7 cellular contexts compared by ENCODE assay signal in genomic region chr17:30560117-30561026, GRCh38.
DNase-seq lines count a peak whose midpoint lies in the region; ATAC-seq and TF ChIP-seq lines count a peak whose summit lies in the region.
"Not testable (repeated sequence)": the region's sequence is repeated elsewhere in the genome, so short reads cannot be mapped to it uniquely, and the experiment has no call there.

No MANE protein-coding gene starts in this region.

- H3K27me3 Mint-ChIP-seq in activated CD4-positive, alpha-beta memory T cell treated with anti-CD3 and anti-CD28 coated beads, Interleukin-2, amount 10 ng/mL, durations not matched to agents 7 days and 5 days, result peaks cover 12% of the 10 kb centered on the region

- H3K36me3 Mint-ChIP-seq in activated CD4-positive, alpha-beta memory T cell treated with anti-CD3 and anti-CD28 coated beads, Interleukin-2, amount 10 ng/mL, durations not matched to agents 7 days and 5 days (ENCODE audit: low read depth), result not testable (repeated sequence)

- peak overlapping the region; percentile 48 for H4K91ac ChIP-seq in trophoblast cell (ENCODE audit: low read depth, low read length)

- not testable (repeated sequence) for H4K8ac ChIP-seq in trophoblast cell (ENCODE audit: low read depth, low read length)

- H3K27me3 ChIP-seq in trophoblast cell (ENCODE audit: insufficient read depth, low read length); upper lobe of right lung: not testable (repeated sequence)

- DNase-seq in activated CD4-positive, alpha-beta memory T cell treated with anti-CD3 and anti-CD28 coated beads, Interleukin-2, amount 10 ng/mL, durations not matched to agents 7 days and 5 days, result peak; percentile 9
- DNase-seq in activated T-cell treated with anti-CD3 and anti-CD28 coated beads, Interleukin-2, amount 50 U/mL, for 48 hours, result peak; percentile 12 to 17
- DNase-seq in coronary artery (ENCODE audit: low spot score) (peak; percentile 63), islet precursor cell (peak; percentile 41), mesenteric fat pad (ENCODE audit: low spot score) (peak; percentile 59), upper lobe of right lung (peak; percentile 52)
- not testable (repeated sequence) for DNase-seq in trophoblast cell

- not testable (repeated sequence) for H2BK12ac ChIP-seq in trophoblast cell (ENCODE audit: low read length)

- H3K79me2 ChIP-seq in trophoblast cell (ENCODE audit: control insufficient read depth, insufficient read depth, low read length, poor library complexity), result not testable (repeated sequence)

- not testable (repeated sequence) for H2AFZ ChIP-seq in trophoblast cell (ENCODE audit: insufficient read depth, low read length, poor library complexity)

- H3K4me1 Mint-ChIP-seq in activated CD4-positive, alpha-beta memory T cell treated with anti-CD3 and anti-CD28 coated beads, Interleukin-2, amount 10 ng/mL, durations not matched to agents 7 days and 5 days, result not testable (repeated sequence)

- POLR2A ChIA-PET in activated CD4-positive, alpha-beta memory T cell treated with anti-CD3 and anti-CD28 coated beads, Interleukin-2, amount 10 ng/mL, durations not matched to agents 7 days and 5 days (lab: Charles Lee), result not testable (repeated sequence)

- H3K4me3 Mint-ChIP-seq in activated CD4-positive, alpha-beta memory T cell treated with anti-CD3 and anti-CD28 coated beads, Interleukin-2, amount 10 ng/mL, durations not matched to agents 7 days and 5 days, result not testable (repeated sequence)

- peaks cover 15% of the 10 kb centered on the region for H3K79me1 ChIP-seq in trophoblast cell (ENCODE audit: low read length)

- H3K4me1 ChIP-seq in trophoblast cell (ENCODE audit: control insufficient read depth in 1 of 2, insufficient read depth in 2 of 2, low read length in 2 of 2), result peaks cover 14 to 19% of the 10 kb centered on the region in 2 experiments
- H3K4me1 ChIP-seq in upper lobe of right lung, result not testable (repeated sequence)

- not testable (repeated sequence) for TF ChIP-seq CTCF in coronary artery (IDR thresholded peaks at IDR 0.05); upper lobe of right lung (IDR thresholded peaks at IDR 0.05)

- not testable (repeated sequence) for H2AK5ac ChIP-seq in trophoblast cell (ENCODE audit: low read length)

- no CpG with 5 or more reads among the region's 8 CpGs for WGBS in trophoblast cell (ENCODE audit: extremely low coverage, insufficient coverage, insufficient read length)

- H3K27ac ChIP-seq in coronary artery; trophoblast cell (ENCODE audit: low read depth, low read length); upper lobe of right lung: not testable (repeated sequence)

- not testable (repeated sequence) for H3K9ac ChIP-seq in trophoblast cell (ENCODE audit: low read length)

- H3K4me2 ChIP-seq in trophoblast cell (ENCODE audit: low read length), result not testable (repeated sequence)

- H2BK120ac ChIP-seq in trophoblast cell (ENCODE audit: insufficient read depth, low read length, poor library complexity), result peak overlapping the region; percentile 18

- H3K18ac ChIP-seq in trophoblast cell (ENCODE audit: low read length), result peak overlapping the region; percentile 33

- H3K14ac ChIP-seq in trophoblast cell (ENCODE audit: low read length), result not testable (repeated sequence)

- intact Hi-C loops in upper lobe of right lung (cut with DNase I), result not testable (repeated sequence)

- not testable (repeated sequence) for H3K23ac ChIP-seq in trophoblast cell (ENCODE audit: low read length)

- H2BK5ac ChIP-seq in trophoblast cell (ENCODE audit: low read depth, low read length, poor library complexity), result not testable (repeated sequence)

- not testable (repeated sequence) for H3K9me3 Mint-ChIP-seq in activated CD4-positive, alpha-beta memory T cell treated with anti-CD3 and anti-CD28 coated beads, Interleukin-2, amount 10 ng/mL, durations not matched to agents 7 days and 5 days

- not testable (repeated sequence) for H3K9me3 ChIP-seq in trophoblast cell (ENCODE audit: insufficient read depth, low read depth, low read length); upper lobe of right lung

- not testable (repeated sequence) for H3K4me3 ChIP-seq in coronary artery; trophoblast cell (ENCODE audit: low read depth, low read length); upper lobe of right lung

- CTCF ChIA-PET in activated CD4-positive, alpha-beta memory T cell treated with anti-CD3 and anti-CD28 coated beads, Interleukin-2, amount 10 ng/mL, durations not matched to agents 7 days and 5 days (lab: Charles Lee), result not testable (repeated sequence)

- not testable (repeated sequence) for H3K36me3 ChIP-seq in trophoblast cell (ENCODE audit: control insufficient read depth in 1 of 2, insufficient read depth in 2 of 2, low read length in 2 of 2); upper lobe of right lung

- H3K4ac ChIP-seq in trophoblast cell (ENCODE audit: low read depth, low read length), result not testable (repeated sequence)

- peak; percentile 33 for ATAC-seq in upper lobe of right lung

- not testable (repeated sequence) for H4K12ac ChIP-seq in trophoblast cell (ENCODE audit: low read depth, low read length)

- not testable (repeated sequence) for H3K27ac Mint-ChIP-seq in activated CD4-positive, alpha-beta memory T cell treated with anti-CD3 and anti-CD28 coated beads, Interleukin-2, amount 10 ng/mL, durations not matched to agents 7 days and 5 days
